Comparison of ENCODE assay signal across 14 cellular contexts in the genomic region with DNA sequence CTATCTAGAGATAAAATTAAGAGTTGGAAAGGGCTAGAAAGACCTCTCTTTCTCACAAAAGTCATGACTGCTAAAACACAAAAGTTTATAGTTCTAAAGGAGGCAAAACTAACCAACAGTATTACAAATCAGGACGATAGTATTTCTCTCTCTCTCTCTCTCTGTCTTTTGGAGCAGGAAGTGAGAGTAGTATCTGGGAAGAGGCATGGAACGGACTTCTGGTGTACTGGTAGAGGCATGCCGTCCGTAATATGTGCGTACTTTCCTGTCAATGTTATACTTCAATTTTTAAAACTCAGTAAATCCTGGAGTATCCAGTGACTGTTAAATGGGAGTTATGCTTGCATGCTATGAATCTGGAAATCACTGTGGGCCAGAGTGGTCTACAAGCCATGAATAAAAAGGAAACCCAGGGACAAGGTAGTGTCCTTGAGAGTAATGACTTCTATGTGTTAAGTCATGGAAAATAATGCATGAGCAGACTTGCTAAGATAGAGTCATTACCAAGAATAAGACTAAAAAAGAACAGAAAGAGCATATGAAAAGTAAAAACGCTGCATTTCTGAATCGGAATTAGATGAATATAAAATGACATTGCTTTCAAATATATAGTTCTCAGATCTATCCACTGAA. TPM values are rescaled to one million over a fixed set of nuclear protein-coding genes. Genes with fewer than 3 reads are reported as not detected.
A peak's percentile ranks its signal among the peaks of the same experiment; 100 is the strongest.
DNase-seq lines count a peak whose midpoint lies in the region; ATAC-seq and TF ChIP-seq lines count a peak whose summit lies in the region.
"Had no signal": no experiment of that assay in that cellular context is flagged by ENCODE, and none has a peak within 500 bp of the region (broad histone marks: within the 10 kb centered on the region; RNA-seq: fewer than 3 reads in every experiment).

No MANE protein-coding gene starts in this region.

- no peak overlapping the region for H3K4me3 ChIP-seq in left lung

- POLR2A ChIA-PET in activated CD4-positive, alpha-beta T cell treated with anti-CD3 and anti-CD28 coated beads, Interleukin-2, amount 10 ng/mL, durations not matched to agents 7 days and 5 days (lab: Charles Lee): no interaction called here

- H3K27me3 ChIP-seq in left lung: no peaks in the 10 kb centered on the region

- no peak for TF ChIP-seq CTCF in left lung (IDR thresholded peaks at IDR 0.05)

- no peak for DNase-seq in activated CD4-positive, alpha-beta T cell treated with anti-CD3 and anti-CD28 coated beads, Interleukin-2, amount 10 ng/mL, durations not matched to agents 7 days and 5 days
- no peak for DNase-seq in activated CD4-positive, alpha-beta T cell treated with anti-CD3 and anti-CD28 coated beads, Interleukin-2, amount 50 U/mL, for 1 hour
- no peak for DNase-seq in activated T-helper 2 cell treated with anti-CD3 and anti-CD28 coated beads, Interferon-gamma antibody, Interleukin-2, Interleukin-4, amounts not matched to agents 10 μg/mL and 5 μg/mL and 100 μg/mL, durations not matched to agents 14 hours and 24 hours and 36 hours (ENCODE audit: low spot score)
- no peak for DNase-seq in left lung
- DNase-seq in cerebellar cortex (ENCODE audit: low spot score): no peak
- DNase-seq: 8988T, activated gamma-delta T cell, cortex of kidney, hippocampal formation, small intestine had no signal

- H3K9me3 Mint-ChIP-seq in activated CD4-positive, alpha-beta T cell treated with anti-CD3 and anti-CD28 coated beads, Interleukin-2, amount 10 ng/mL, durations not matched to agents 7 days and 5 days: no peaks in the 10 kb centered on the region
- no peaks in the 10 kb centered on the region for H3K9me3 Mint-ChIP-seq in activated T-helper 2 cell treated with anti-CD3 and anti-CD28 coated beads, Interferon-gamma antibody, Interleukin-2, Interleukin-4, amounts not matched to agents 10 μg/mL and 5 μg/mL and 100 μg/mL, durations not matched to agents 14 hours and 24 hours and 36 hours
- H3K9me3 Mint-ChIP-seq in stimulated activated memory B cell treated with anti-CD40 and anti-IgM and Interleukin-4, amounts not matched to agents 10 μg/mL and 1 μg/mL and 100 μg/mL, for 72 hours: no peaks in the 10 kb centered on the region

- peak overlapping the region; percentile 0 for H3K27ac Mint-ChIP-seq in activated CD4-positive, alpha-beta T cell treated with anti-CD3 and anti-CD28 coated beads, Interleukin-2, amount 10 ng/mL, durations not matched to agents 7 days and 5 days
- peak overlapping the region; percentile 18 for H3K27ac Mint-ChIP-seq in activated T-helper 2 cell treated with anti-CD3 and anti-CD28 coated beads, Interferon-gamma antibody, Interleukin-2, Interleukin-4, amounts not matched to agents 10 μg/mL and 5 μg/mL and 100 μg/mL, durations not matched to agents 14 hours and 24 hours and 36 hours
- peak overlapping the region; percentile 66 for H3K27ac Mint-ChIP-seq in stimulated activated memory B cell treated with anti-CD40 and anti-IgM and Interleukin-4, amounts not matched to agents 10 μg/mL and 1 μg/mL and 100 μg/mL, for 72 hours

- H3K27ac ChIP-seq in left lung: peak overlapping the region in 1 of 2 donors; percentile 4
- H3K27ac ChIP-seq: RWPE1 had no signal

- no peak overlapping the region for H3K4me3 Mint-ChIP-seq in activated CD4-positive, alpha-beta T cell treated with anti-CD3 and anti-CD28 coated beads, Interleukin-2, amount 10 ng/mL, durations not matched to agents 7 days and 5 days
- no peak overlapping the region for H3K4me3 Mint-ChIP-seq in activated T-helper 2 cell treated with anti-CD3 and anti-CD28 coated beads, Interferon-gamma antibody, Interleukin-2, Interleukin-4, amounts not matched to agents 10 μg/mL and 5 μg/mL and 100 μg/mL, durations not matched to agents 14 hours and 24 hours and 36 hours (ENCODE audit: low read depth)
- H3K4me3 Mint-ChIP-seq in stimulated activated memory B cell treated with anti-CD40 and anti-IgM and Interleukin-4, amounts not matched to agents 10 μg/mL and 1 μg/mL and 100 μg/mL, for 72 hours: peak overlapping the region; percentile 9

- CTCF ChIA-PET in activated CD4-positive, alpha-beta T cell treated with anti-CD3 and anti-CD28 coated beads, Interleukin-2, amount 10 ng/mL, durations not matched to agents 7 days and 5 days (lab: Charles Lee): no interaction called here

- intact Hi-C loops in activated T-helper 2 cell treated with anti-CD3 and anti-CD28 coated beads, Interferon-gamma antibody, Interleukin-2, Interleukin-4, amounts not matched to agents 10 μg/mL and 5 μg/mL and 100 μg/mL, durations not matched to agents 14 hours and 24 hours and 36 hours (cut with micrococcal nuclease): no loop called here
- intact Hi-C loops in left lung (cut with DNase I): no loop called here

- H3K4me1 ChIP-seq in left lung: peaks cover 13 to 40% of the 10 kb centered on the region in 2 donors

- no peaks in the 10 kb centered on the region for H3K27me3 Mint-ChIP-seq in activated CD4-positive, alpha-beta T cell treated with anti-CD3 and anti-CD28 coated beads, Interleukin-2, amount 10 ng/mL, durations not matched to agents 7 days and 5 days
- H3K27me3 Mint-ChIP-seq in activated T-helper 2 cell treated with anti-CD3 and anti-CD28 coated beads, Interferon-gamma antibody, Interleukin-2, Interleukin-4, amounts not matched to agents 10 μg/mL and 5 μg/mL and 100 μg/mL, durations not matched to agents 14 hours and 24 hours and 36 hours (ENCODE audit: low read depth): no peaks in the 10 kb centered on the region
- no peaks in the 10 kb centered on the region for H3K27me3 Mint-ChIP-seq in stimulated activated memory B cell treated with anti-CD40 and anti-IgM and Interleukin-4, amounts not matched to agents 10 μg/mL and 1 μg/mL and 100 μg/mL, for 72 hours

- ATAC-seq in left lung (peak; percentile 33), HG03139 (IDR thresholded peaks at IDR 0.05; ENCODE audit: unreplicated experiment) (no peak), GM19455 (IDR thresholded peaks at IDR 0.05; ENCODE audit: unreplicated experiment) (no peak)
- no peak for ATAC-seq in stimulated activated memory B cell treated with anti-CD40 and anti-IgM and Interleukin-4, amounts not matched to agents 10 μg/mL and 1 μg/mL and 100 μg/mL, for 72 hours

- H3K36me3 ChIP-seq in left lung: no peaks in the 10 kb centered on the region

- peaks cover 2% of the 10 kb centered on the region for H3K36me3 Mint-ChIP-seq in activated CD4-positive, alpha-beta T cell treated with anti-CD3 and anti-CD28 coated beads, Interleukin-2, amount 10 ng/mL, durations not matched to agents 7 days and 5 days (ENCODE audit: low read depth)
- H3K36me3 Mint-ChIP-seq in activated T-helper 2 cell treated with anti-CD3 and anti-CD28 coated beads, Interferon-gamma antibody, Interleukin-2, Interleukin-4, amounts not matched to agents 10 μg/mL and 5 μg/mL and 100 μg/mL, durations not matched to agents 14 hours and 24 hours and 36 hours (ENCODE audit: low read depth): no peaks in the 10 kb centered on the region
- H3K36me3 Mint-ChIP-seq in stimulated activated memory B cell treated with anti-CD40 and anti-IgM and Interleukin-4, amounts not matched to agents 10 μg/mL and 1 μg/mL and 100 μg/mL, for 72 hours: no peaks in the 10 kb centered on the region

- H3K9me3 ChIP-seq in left lung: no peaks in the 10 kb centered on the region

- peaks cover 38% of the 10 kb centered on the region for H3K4me1 Mint-ChIP-seq in activated CD4-positive, alpha-beta T cell treated with anti-CD3 and anti-CD28 coated beads, Interleukin-2, amount 10 ng/mL, durations not matched to agents 7 days and 5 days
- H3K4me1 Mint-ChIP-seq in activated T-helper 2 cell treated with anti-CD3 and anti-CD28 coated beads, Interferon-gamma antibody, Interleukin-2, Interleukin-4, amounts not matched to agents 10 μg/mL and 5 μg/mL and 100 μg/mL, durations not matched to agents 14 hours and 24 hours and 36 hours (ENCODE audit: low read depth): peaks cover 49% of the 10 kb centered on the region
- H3K4me1 Mint-ChIP-seq in stimulated activated memory B cell treated with anti-CD40 and anti-IgM and Interleukin-4, amounts not matched to agents 10 μg/mL and 1 μg/mL and 100 μg/mL, for 72 hours: peaks cover 71% of the 10 kb centered on the region

RNA-seq across cellular contexts. Expression of gene ANKFY1, which starts 49.8 kb away (rescaled TPM):
- total RNA-seq in activated CD4-positive, alpha-beta T cell treated with anti-CD3 and anti-CD28 coated beads, Interleukin-2, amount 10 ng/mL, durations not matched to agents 7 days and 5 days: 10 to 100 TPM; 79.1 to 87.5 TPM
- 50.6 and 51.9 TPM in 2 replicates for total RNA-seq in activated T-helper 2 cell treated with anti-CD3 and anti-CD28 coated beads, Interferon-gamma antibody, Interleukin-2, Interleukin-4, amounts not matched to agents 10 μg/mL and 5 μg/mL and 100 μg/mL, durations not matched to agents 14 hours and 24 hours and 36 hours
- 10 to 100 TPM; 73.4 to 76.9 TPM for total RNA-seq in left lung

RNA-seq across cellular contexts. Expression of gene UBE2G1, which starts 52.9 kb away (rescaled TPM):
- total RNA-seq in activated CD4-positive, alpha-beta T cell treated with anti-CD3 and anti-CD28 coated beads, Interleukin-2, amount 10 ng/mL, durations not matched to agents 7 days and 5 days: 10 to 100 TPM; 51.6 to 56.7 TPM
- 74.1 and 74.5 TPM in 2 replicates for total RNA-seq in activated T-helper 2 cell treated with anti-CD3 and anti-CD28 coated beads, Interferon-gamma antibody, Interleukin-2, Interleukin-4, amounts not matched to agents 10 μg/mL and 5 μg/mL and 100 μg/mL, durations not matched to agents 14 hours and 24 hours and 36 hours
- 10 to 100 TPM; 47.8 to 56.9 TPM for total RNA-seq in left lung

Comparison
In these comparisons a context has a peak if more than half of its experiments do, and no peak if none do; other contexts are left out.
1. H3K27ac Mint-ChIP-seq: peak in every context shown above with its lines; median percentile 66 in stimulated activated memory B cell treated with anti-CD40 and anti-IgM and Interleukin-4, amounts not matched to agents 10 μg/mL and 1 μg/mL and 100 μg/mL, for 72 hours; 18 in activated T-helper 2 cell treated with anti-CD3 and anti-CD28 coated beads, Interferon-gamma antibody, Interleukin-2, Interleukin-4, amounts not matched to agents 10 μg/mL and 5 μg/mL and 100 μg/mL, durations not matched to agents 14 hours and 24 hours and 36 hours; 0 in activated CD4-positive, alpha-beta T cell treated with anti-CD3 and anti-CD28 coated beads, Interleukin-2, amount 10 ng/mL, durations not matched to agents 7 days and 5 days.